Comparison of ENCODE assay signal across 16 cellular contexts in genomic region chr7:74501298-74501697, GRCh38. TPM values are rescaled to one million over a fixed set of nuclear protein-coding genes. Genes with fewer than 3 reads are reported as not detected.
DNase-seq lines count a peak whose midpoint lies in the region; ATAC-seq and TF ChIP-seq lines count a peak whose summit lies in the region.
"Had no signal": no experiment of that assay in that cellular context is flagged by ENCODE, and none has a peak within 500 bp of the region (broad histone marks: within the 10 kb centered on the region; RNA-seq: fewer than 3 reads in every experiment).

No MANE protein-coding gene starts in this region.

- H3K9me3 Mint-ChIP-seq in neural crest cell: no peaks in the 10 kb centered on the region
- H3K9me3 Mint-ChIP-seq in T-helper 2 cell treated with Interferon-gamma antibody and Interleukin-4, amounts not matched to agents 5 μg/mL and 100 μg/mL, for 36 hours: no peaks in the 10 kb centered on the region
- H3K9me3 Mint-ChIP-seq: activated naive CD4-positive, alpha-beta T cell treated with anti-CD3 and anti-CD28 coated beads, Interleukin-2, amount 50 U/mL, for 24 hours had no signal

- intact Hi-C loops in esophagus squamous epithelium (cut with DNase I): no loop called here

- peaks cover 6% of the 10 kb centered on the region for H3K36me3 Mint-ChIP-seq in neural crest cell (ENCODE audit: low read depth)
- no peaks in the 10 kb centered on the region for H3K36me3 Mint-ChIP-seq in T-helper 2 cell treated with Interferon-gamma antibody and Interleukin-4, amounts not matched to agents 5 μg/mL and 100 μg/mL, for 36 hours (ENCODE audit: low read depth)
- H3K36me3 Mint-ChIP-seq: activated naive CD4-positive, alpha-beta T cell treated with anti-CD3 and anti-CD28 coated beads, Interleukin-2, amount 50 U/mL, for 24 hours had no signal

- TF ChIP-seq CTCF in 22Rv1 (IDR thresholded peaks at IDR 0.05) (no peak), esophagus squamous epithelium (IDR thresholded peaks at IDR 0.05) (no peak), neural crest cell (conservative IDR thresholded peaks at IDR 0.05) (no peak)

- TF ChIP-seq POLR2A in esophagus squamous epithelium (IDR thresholded peaks at IDR 0.05): no peak

- H3K36me3 ChIP-seq in esophagus squamous epithelium: peaks cover 0 to 21% (median 0%) of the 10 kb centered on the region in 3 donors
- H3K36me3 ChIP-seq: Peyer's patch had no signal

- H3K4me1 ChIP-seq in esophagus squamous epithelium: peaks cover 8 to 40% (median 14%) of the 10 kb centered on the region in 3 donors

- no peaks in the 10 kb centered on the region for H3K27me3 ChIP-seq in esophagus squamous epithelium
- H3K27me3 ChIP-seq: Peyer's patch had no signal

- H3K27ac ChIP-seq in 22Rv1 (peak overlapping the region; percentile 76), esophagus squamous epithelium (peak overlapping the region; percentile 73 to 81 (median 74))
- H3K27ac ChIP-seq: Peyer's patch had no signal

- WGBS in esophagus squamous epithelium, 2 donors: 48 to 56% methylated on average over 5 to 9 of the region's 10 CpGs

- no peaks in the 10 kb centered on the region for H3K9me3 ChIP-seq in esophagus squamous epithelium
- H3K9me3 ChIP-seq: Peyer's patch had no signal

- peak overlapping the region; percentile 12 for H3K27ac Mint-ChIP-seq in neural crest cell (ENCODE audit: unreplicated experiment)
- no peak overlapping the region for H3K27ac Mint-ChIP-seq in T-helper 2 cell treated with Interferon-gamma antibody and Interleukin-4, amounts not matched to agents 5 μg/mL and 100 μg/mL, for 36 hours
- H3K27ac Mint-ChIP-seq: activated naive CD4-positive, alpha-beta T cell treated with anti-CD3 and anti-CD28 coated beads, Interleukin-2, amount 50 U/mL, for 24 hours had no signal

- DNase-seq in NCI-H2196 treated with DMSO at 0.1 percent for 48 hours (lab: John Stamatoyannopoulos, UW; ENCODE audit: unreplicated experiment): peak; percentile 47
- no peak for DNase-seq in esophagus squamous epithelium (lab: John Stamatoyannopoulos, UW)
- no peak for DNase-seq in neural crest cell (ENCODE audit: low read depth, low spot score)
- no peak for DNase-seq in stimulated activated CD4-positive, alpha-beta T cell treated with anti-CD3 and anti-CD28 coated beads, Interleukin-4, amount 100 ng/mL, for 24 hours
- DNase-seq in T-helper 2 cell treated with Interferon-gamma antibody and Interleukin-4, amounts not matched to agents 5 μg/mL and 100 μg/mL, for 36 hours (ENCODE audit: low spot score): no peak
- DNase-seq: ACHN, IMR-90, mesenchymal stem cell, NCI-H1694 treated with DMSO at 0.1 percent for 48 hours, Peyer's patch, T-helper 9 cell had no signal

- no peak overlapping the region for H3K4me3 ChIP-seq in esophagus squamous epithelium
- H3K4me3 ChIP-seq: Peyer's patch had no signal

- ATAC-seq in GM19324 (IDR thresholded peaks at IDR 0.05; ENCODE audit: low FRiP score, unreplicated experiment): no peak
- ATAC-seq in GM21526 (IDR thresholded peaks at IDR 0.05; ENCODE audit: low FRiP score, unreplicated experiment): no peak

- no peaks in the 10 kb centered on the region for H3K27me3 Mint-ChIP-seq in neural crest cell (ENCODE audit: low read depth)
- no peaks in the 10 kb centered on the region for H3K27me3 Mint-ChIP-seq in T-helper 2 cell treated with Interferon-gamma antibody and Interleukin-4, amounts not matched to agents 5 μg/mL and 100 μg/mL, for 36 hours (ENCODE audit: low read depth)
- H3K27me3 Mint-ChIP-seq: activated naive CD4-positive, alpha-beta T cell treated with anti-CD3 and anti-CD28 coated beads, Interleukin-2, amount 50 U/mL, for 24 hours; progenitor cell of endocrine pancreas had no signal

- no peaks in the 10 kb centered on the region for H3K4me1 Mint-ChIP-seq in neural crest cell
- no peaks in the 10 kb centered on the region for H3K4me1 Mint-ChIP-seq in T-helper 2 cell treated with Interferon-gamma antibody and Interleukin-4, amounts not matched to agents 5 μg/mL and 100 μg/mL, for 36 hours (ENCODE audit: low read depth)
- H3K4me1 Mint-ChIP-seq: activated naive CD4-positive, alpha-beta T cell treated with anti-CD3 and anti-CD28 coated beads, Interleukin-2, amount 50 U/mL, for 24 hours had no signal

- H3K4me3 Mint-ChIP-seq in neural crest cell: no peak overlapping the region
- H3K4me3 Mint-ChIP-seq in T-helper 2 cell treated with Interferon-gamma antibody and Interleukin-4, amounts not matched to agents 5 μg/mL and 100 μg/mL, for 36 hours: no peak overlapping the region
- H3K4me3 Mint-ChIP-seq: activated naive CD4-positive, alpha-beta T cell treated with anti-CD3 and anti-CD28 coated beads, Interleukin-2, amount 50 U/mL, for 24 hours had no signal

RNA-seq across cellular contexts. Expression of gene GTF2IRD1, which starts 47.6 kb away (rescaled TPM):
- 10 to 100 TPM; 26.8 to 35.6 (median 28.5) TPM for total RNA-seq in esophagus squamous epithelium
- 48.0 and 50.1 TPM in 2 replicates for total RNA-seq in neural crest cell
